ENCODE assay signal across 1 cellular context in the genomic region with DNA sequence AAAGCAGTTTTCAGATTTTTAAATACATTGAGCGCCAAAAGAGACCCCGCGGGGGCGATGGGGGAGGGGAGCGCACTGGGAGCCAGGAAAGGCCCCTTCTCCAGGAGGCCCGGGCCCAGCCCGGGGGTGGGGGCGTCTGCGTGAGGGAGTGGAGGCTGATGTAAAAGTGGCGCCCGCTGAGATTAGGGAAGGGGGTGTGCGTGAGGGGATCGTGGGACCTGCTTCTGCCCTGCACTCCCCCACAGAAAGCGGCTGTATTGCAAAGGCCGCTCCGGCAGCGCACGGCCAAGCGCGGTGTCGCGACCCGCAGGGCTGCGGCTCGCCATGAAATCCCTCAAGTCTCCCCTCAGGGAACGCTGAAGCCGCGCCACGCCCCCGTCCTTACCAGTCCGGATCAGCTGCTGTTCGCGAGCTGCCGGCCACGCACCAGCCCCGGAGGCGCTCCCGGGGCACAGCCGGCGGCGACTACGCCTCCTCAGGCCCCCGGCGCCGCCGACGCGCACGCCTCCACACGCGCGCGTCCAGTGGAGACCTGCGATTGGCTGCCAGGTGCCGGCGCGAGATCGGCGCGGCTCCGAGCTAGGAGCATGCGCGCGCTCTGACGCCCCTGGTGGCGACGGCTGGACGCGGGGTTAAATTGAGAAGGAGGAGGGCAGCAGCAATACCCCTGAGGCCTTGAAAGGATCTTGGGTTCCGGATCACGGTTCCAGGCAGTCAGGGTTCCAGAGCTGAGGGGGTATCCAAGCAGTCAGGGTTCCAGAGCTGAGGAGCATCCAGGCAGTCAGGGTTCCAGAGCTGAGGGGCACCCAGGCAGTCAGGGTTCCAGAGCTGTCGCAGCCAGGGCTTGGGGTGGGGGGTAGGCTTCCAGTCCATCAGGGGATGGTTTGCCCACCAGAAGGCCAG.
A peak's percentile ranks its signal among the peaks of the same experiment; 100 is the strongest.
TF ChIP-seq lines count a peak whose summit lies in the region.

A gene with protein sequence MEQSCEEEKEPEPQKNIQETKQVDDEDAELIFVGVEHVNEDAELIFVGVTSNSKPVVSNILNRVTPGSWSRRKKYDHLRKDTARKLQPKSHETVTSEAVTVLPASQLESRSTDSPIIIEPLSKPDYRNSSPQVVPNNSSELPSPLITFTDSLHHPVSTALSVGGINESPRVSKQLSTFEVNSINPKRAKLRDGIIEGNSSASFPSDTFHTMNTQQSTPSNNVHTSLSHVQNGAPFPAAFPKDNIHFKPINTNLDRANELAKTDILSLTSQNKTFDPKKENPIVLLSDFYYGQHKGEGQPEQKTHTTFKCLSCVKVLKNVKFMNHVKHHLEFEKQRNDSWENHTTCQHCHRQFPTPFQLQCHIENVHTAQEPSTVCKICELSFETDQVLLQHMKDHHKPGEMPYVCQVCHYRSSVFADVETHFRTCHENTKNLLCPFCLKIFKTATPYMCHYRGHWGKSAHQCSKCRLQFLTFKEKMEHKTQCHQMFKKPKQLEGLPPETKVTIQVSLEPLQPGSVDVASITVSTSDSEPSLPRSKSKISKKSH (minus strand): TSS at position 469 of the 903 bp plus-strand sequence. CDS start 19,344 bp downstream, outside the sequence.

TF ChIP-seq in HepG2, 621 proteins besides CTCF, POLR2A, EP300 and RAD21 (continued from another document):
- TF ChIP-seq ZNF781 (CRISPR knock-in tag; IDR thresholded peaks at IDR 0.05; ENCODE audit: borderline replicate concordance, not compliant biosample characterization) (no peak), CAMTA2 (CRISPR knock-in tag; IDR thresholded peaks at IDR 0.05; ENCODE audit: borderline replicate concordance) (no peak), GZF1 (CRISPR knock-in tag; IDR thresholded peaks at IDR 0.05) (0 out of 2 replicates have a peak, but pooled peaks have one; percentile 36), NFYC (CRISPR knock-in tag; IDR thresholded peaks at IDR 0.05) (peak; percentile 79), FOXK2 (IDR thresholded peaks at IDR 0.05) (no peak), ZNF264 (CRISPR knock-in tag; IDR thresholded peaks at IDR 0.05) (no peak), KDM3A (CRISPR knock-in tag; IDR thresholded peaks at IDR 0.05; ENCODE audit: low read depth) (no peak), SMAD1 (CRISPR knock-in tag; IDR thresholded peaks at IDR 0.05; ENCODE audit: borderline replicate concordance, low read depth) (no peak; the same call in 1 of the 2 replicates), CEBPB (IDR thresholded peaks at IDR 0.05; ENCODE audit: borderline replicate concordance, low read depth, low read length) (no peak), ATF7-NPFF (CRISPR knock-in tag; IDR thresholded peaks at IDR 0.05; ENCODE audit: low read depth) (peak; percentile 83; the same call in 1 of the 2 replicates), ZNF10 (CRISPR knock-in tag; IDR thresholded peaks at IDR 0.05; ENCODE audit: borderline replicate concordance, low read depth) (no peak), TCF7L2 (IDR thresholded peaks at IDR 0.05; ENCODE audit: low read depth, low read length) (no peak), ZNF441 (CRISPR knock-in tag; IDR thresholded peaks at IDR 0.05; ENCODE audit: borderline replicate concordance) (no peak), IKZF5 (CRISPR knock-in tag; IDR thresholded peaks at IDR 0.05) (peak; percentile 68), ARNT2 (CRISPR knock-in tag; IDR thresholded peaks at IDR 0.05; ENCODE audit: low read depth) (peak; percentile 84; the same call in 1 of the 2 replicates), ZNF292 (CRISPR knock-in tag; IDR thresholded peaks at IDR 0.05; ENCODE audit: borderline replicate concordance, low read depth) (0 out of 2 replicates have a peak, but pooled peaks have one; percentile 46), XBP1 (CRISPR knock-in tag; IDR thresholded peaks at IDR 0.05) (no peak), ZNF335 (CRISPR knock-in tag; IDR thresholded peaks at IDR 0.05) (peak; percentile 42; the same call in 1 of the 2 replicates), POLR2AphosphoS2 (IDR thresholded peaks at IDR 0.05; ENCODE audit: low read depth, low read length) (no peak)
- TF ChIP-seq, protein P1, sequence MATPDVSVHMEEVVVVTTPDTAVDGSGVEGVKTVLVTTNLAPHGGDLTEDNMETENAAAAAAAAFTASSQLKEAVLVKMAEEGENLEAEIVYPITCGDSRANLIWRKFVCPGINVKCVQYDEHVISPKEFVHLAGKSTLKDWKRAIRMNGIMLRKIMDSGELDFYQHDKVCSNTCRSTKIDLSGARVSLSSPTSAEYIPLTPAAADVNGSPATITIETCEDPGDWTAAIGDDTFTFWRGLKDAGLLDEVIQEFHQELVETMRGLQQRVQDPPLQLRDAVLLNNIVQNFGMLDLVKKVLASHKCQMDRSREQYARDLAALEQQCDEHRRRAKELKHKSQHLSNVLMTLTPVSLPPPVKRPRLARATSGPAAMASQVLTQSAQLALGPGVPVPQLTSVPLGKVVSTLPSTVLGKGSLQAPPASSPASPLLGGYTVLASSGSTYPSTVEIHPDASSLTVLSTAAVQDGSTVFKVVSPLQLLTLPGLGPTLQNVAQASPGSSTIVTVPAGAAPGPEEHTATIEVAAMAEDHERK (CRISPR knock-in tag; IDR thresholded peaks at IDR 0.05; ENCODE audit: low read depth): peak; percentile 82
- TF ChIP-seq, protein P2, sequence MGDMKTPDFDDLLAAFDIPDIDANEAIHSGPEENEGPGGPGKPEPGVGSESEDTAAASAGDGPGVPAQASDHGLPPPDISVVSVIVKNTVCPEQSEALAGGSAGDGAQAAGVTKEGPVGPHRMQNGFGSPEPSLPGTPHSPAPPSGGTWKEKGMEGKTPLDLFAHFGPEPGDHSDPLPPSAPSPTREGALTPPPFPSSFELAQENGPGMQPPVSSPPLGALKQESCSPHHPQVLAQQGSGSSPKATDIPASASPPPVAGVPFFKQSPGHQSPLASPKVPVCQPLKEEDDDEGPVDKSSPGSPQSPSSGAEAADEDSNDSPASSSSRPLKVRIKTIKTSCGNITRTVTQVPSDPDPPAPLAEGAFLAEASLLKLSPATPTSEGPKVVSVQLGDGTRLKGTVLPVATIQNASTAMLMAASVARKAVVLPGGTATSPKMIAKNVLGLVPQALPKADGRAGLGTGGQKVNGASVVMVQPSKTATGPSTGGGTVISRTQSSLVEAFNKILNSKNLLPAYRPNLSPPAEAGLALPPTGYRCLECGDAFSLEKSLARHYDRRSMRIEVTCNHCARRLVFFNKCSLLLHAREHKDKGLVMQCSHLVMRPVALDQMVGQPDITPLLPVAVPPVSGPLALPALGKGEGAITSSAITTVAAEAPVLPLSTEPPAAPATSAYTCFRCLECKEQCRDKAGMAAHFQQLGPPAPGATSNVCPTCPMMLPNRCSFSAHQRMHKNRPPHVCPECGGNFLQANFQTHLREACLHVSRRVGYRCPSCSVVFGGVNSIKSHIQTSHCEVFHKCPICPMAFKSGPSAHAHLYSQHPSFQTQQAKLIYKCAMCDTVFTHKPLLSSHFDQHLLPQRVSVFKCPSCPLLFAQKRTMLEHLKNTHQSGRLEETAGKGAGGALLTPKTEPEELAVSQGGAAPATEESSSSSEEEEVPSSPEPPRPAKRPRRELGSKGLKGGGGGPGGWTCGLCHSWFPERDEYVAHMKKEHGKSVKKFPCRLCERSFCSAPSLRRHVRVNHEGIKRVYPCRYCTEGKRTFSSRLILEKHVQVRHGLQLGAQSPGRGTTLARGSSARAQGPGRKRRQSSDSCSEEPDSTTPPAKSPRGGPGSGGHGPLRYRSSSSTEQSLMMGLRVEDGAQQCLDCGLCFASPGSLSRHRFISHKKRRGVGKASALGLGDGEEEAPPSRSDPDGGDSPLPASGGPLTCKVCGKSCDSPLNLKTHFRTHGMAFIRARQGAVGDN (CRISPR knock-in tag; IDR thresholded peaks at IDR 0.05): peak; percentile 95
- TF ChIP-seq, protein P3, sequence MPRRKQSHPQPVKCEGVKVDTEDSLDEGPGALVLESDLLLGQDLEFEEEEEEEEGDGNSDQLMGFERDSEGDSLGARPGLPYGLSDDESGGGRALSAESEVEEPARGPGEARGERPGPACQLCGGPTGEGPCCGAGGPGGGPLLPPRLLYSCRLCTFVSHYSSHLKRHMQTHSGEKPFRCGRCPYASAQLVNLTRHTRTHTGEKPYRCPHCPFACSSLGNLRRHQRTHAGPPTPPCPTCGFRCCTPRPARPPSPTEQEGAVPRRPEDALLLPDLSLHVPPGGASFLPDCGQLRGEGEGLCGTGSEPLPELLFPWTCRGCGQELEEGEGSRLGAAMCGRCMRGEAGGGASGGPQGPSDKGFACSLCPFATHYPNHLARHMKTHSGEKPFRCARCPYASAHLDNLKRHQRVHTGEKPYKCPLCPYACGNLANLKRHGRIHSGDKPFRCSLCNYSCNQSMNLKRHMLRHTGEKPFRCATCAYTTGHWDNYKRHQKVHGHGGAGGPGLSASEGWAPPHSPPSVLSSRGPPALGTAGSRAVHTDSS (CRISPR knock-in tag; conservative IDR thresholded peaks at IDR 0.05): no peak
